18 cellular contexts compared by ENCODE assay signal in genomic region chr11:93085097-93085496, GRCh38.
A peak's percentile ranks its signal among the peaks of the same experiment; 100 is the strongest.
DNase-seq lines count a peak whose midpoint lies in the region; ATAC-seq and TF ChIP-seq lines count a peak whose summit lies in the region.
"Had no signal": no experiment of that assay in that cellular context is flagged by ENCODE, and none has a peak within 500 bp of the region (broad histone marks: within the 10 kb centered on the region; RNA-seq: fewer than 3 reads in every experiment).

No MANE protein-coding gene starts in this region.

- in situ Hi-C loops in IMR-90 (cut with MboI; ENCODE audit: low sequenced_read_pairs) (no loop called here), brain microvascular endothelial cell (cut with HindIII; ENCODE audit: low pct_ligation_motif_present, low sequenced_read_pairs) (no loop called here)

- TF ChIP-seq RAD21 in IMR-90 (IDR thresholded peaks at IDR 0.05; ENCODE audit: low read length), result no peak

- H2BK15ac ChIP-seq in IMR-90 (ENCODE audit: low read depth, low read length), result no peak overlapping the region

- no peaks in the 10 kb centered on the region for H4K20me1 ChIP-seq in BLaER1 treated with 17β-estradiol and CSF1 and Interleukin-3, amounts not matched to agents 10 nM and 100 nM
- H4K20me1 ChIP-seq in IMR-90 (ENCODE audit: insufficient read depth, low read length), result no peaks in the 10 kb centered on the region

- H3K14ac ChIP-seq in IMR-90 (replicated peaks; ENCODE audit: low read depth, low read length), result no peak overlapping the region

- H3K4ac ChIP-seq in IMR-90 (ENCODE audit: low read depth, low read length), result no peak overlapping the region

- H4K91ac ChIP-seq in IMR-90 (ENCODE audit: insufficient read depth, low read depth, low read length), result no peak overlapping the region

- H3K56ac ChIP-seq in IMR-90 (ENCODE audit: extremely low read depth, insufficient read depth, low read length), result no peak overlapping the region

- TF ChIP-seq POLR2A in IMR-90 (IDR thresholded peaks at IDR 0.05; ENCODE audit: low read depth, low read length), result no peak

- no peaks in the 10 kb centered on the region for H3K9me3 ChIP-seq in BLaER1 treated with 17β-estradiol and CSF1 and Interleukin-3, amounts not matched to agents 10 nM and 100 nM (replicated peaks in 1 of 11)
- H3K9me3 ChIP-seq in IMR-90 (ENCODE audit: control insufficient read depth, insufficient read depth, low read length), result no peaks in the 10 kb centered on the region
- H3K9me3 ChIP-seq: SJCRH30 had no signal

- BruUV-seq in IMR-90 (replicated peaks; lab: Mats Ljungman, UMichigan), result no TSS peak

- H3K23ac ChIP-seq in IMR-90 (ENCODE audit: low read depth, low read length), result no peak overlapping the region

- H3K9me1 ChIP-seq in IMR-90 (ENCODE audit: insufficient read depth, low read length), result no peaks in the 10 kb centered on the region

- H3K79me1 ChIP-seq in IMR-90 (ENCODE audit: low read depth in 1 of 2, low read length in 2 of 2), result no peaks in the 10 kb centered on the region

- no peak overlapping the region for H3K18ac ChIP-seq in IMR-90 (ENCODE audit: low read depth, low read length)

- POLR2A ChIA-PET in IMR-90 (lab: Charles Lee; ENCODE audit: unreplicated experiment), result interaction anchor here (0.6 kb wide), 1 partner anchor 31 kb away, joined by 11 read pairs; no protein-coding TSS in a partner anchor

- no peak overlapping the region for H2AK5ac ChIP-seq in IMR-90 (ENCODE audit: low read depth, low read length)

- H3K4me3 ChIP-seq in BLaER1 treated with 17β-estradiol and CSF1 and Interleukin-3, amounts not matched to agents 10 nM and 100 nM, result no peak overlapping the region
- H3K4me3 ChIP-seq in IMR-90 (ENCODE audit: insufficient read depth, low read depth, low read length) (no peak overlapping the region), brain microvascular endothelial cell (ENCODE audit: low read depth, low read length) (no peak overlapping the region)
- H3K4me3 ChIP-seq: SJCRH30 had no signal

- peaks cover 0 to 68% (median 17%) of the 10 kb centered on the region in 10 experiments; a peak in 16 of 20 replicates for H3K4me1 ChIP-seq in BLaER1 treated with 17β-estradiol and CSF1 and Interleukin-3, amounts not matched to agents 10 nM and 100 nM
- no peaks in the 10 kb centered on the region for H3K4me1 ChIP-seq in IMR-90 (ENCODE audit: control insufficient read depth, insufficient read depth, low read length)
- H3K4me1 ChIP-seq: SJCRH30 had no signal

- no CpG with 5 or more reads among the region's 2 CpGs for WGBS in IMR-90 (ENCODE audit: extremely low coverage in 2 of 2, insufficient read length in 1 of 2), 2 experiments

- H3K27me3 ChIP-seq in BLaER1 treated with 17β-estradiol and CSF1 and Interleukin-3, amounts not matched to agents 10 nM and 100 nM, result no peaks in the 10 kb centered on the region
- H3K27me3 ChIP-seq in IMR-90 (ENCODE audit: control insufficient read depth, insufficient read depth, low read length), result no peaks in the 10 kb centered on the region
- no peaks in the 10 kb centered on the region for H3K27me3 ChIP-seq in brain microvascular endothelial cell (replicated peaks)
- H3K27me3 ChIP-seq: SJCRH30 had no signal

- H3K36me3 ChIP-seq in BLaER1 treated with 17β-estradiol and CSF1 and Interleukin-3, amounts not matched to agents 10 nM and 100 nM, result no peaks in the 10 kb centered on the region
- H3K36me3 ChIP-seq in IMR-90 (ENCODE audit: control insufficient read depth, insufficient read depth, low read length), result no peaks in the 10 kb centered on the region
- H3K36me3 ChIP-seq in brain microvascular endothelial cell (replicated peaks), result no peaks in the 10 kb centered on the region
- H3K36me3 ChIP-seq: SJCRH30 had no signal

- CTCF ChIA-PET in IMR-90 (lab: Yijun Ruan, JAX), result no interaction called here

- peak overlapping the region in 7 of 11 experiments; percentile 8 to 58 (median 22); a peak in 14 of 22 replicates for H3K4me2 ChIP-seq in BLaER1 treated with 17β-estradiol and CSF1 and Interleukin-3, amounts not matched to agents 10 nM and 100 nM
- H3K4me2 ChIP-seq in IMR-90 (ENCODE audit: low read depth, low read length), result no peak overlapping the region

- peak overlapping the region in 8 of 11 experiments; percentile 29 to 69 (median 54); a peak in 15 of 22 replicates for H3K27ac ChIP-seq in BLaER1 treated with 17β-estradiol and CSF1 and Interleukin-3, amounts not matched to agents 10 nM and 100 nM
- H3K27ac ChIP-seq in IMR-90 (ENCODE audit: insufficient read depth, low read length) (no peak overlapping the region), brain microvascular endothelial cell (no peak overlapping the region)
- H3K27ac ChIP-seq: SJCRH30 had no signal

- dilution Hi-C loops in IMR-90 (cut with HindIII; ENCODE audit: low sequenced_read_pairs, unreplicated experiment), result no loop called here

- no peak overlapping the region for H2BK20ac ChIP-seq in IMR-90 (ENCODE audit: low read depth, low read length)

- intact Hi-C loops in IMR-90 (cut with micrococcal nuclease), result no loop called here
- intact Hi-C loops in posterior vena cava (cut with DNase I), result no loop called here

- DNase-seq in IMR-90 (peak; percentile 44), brain microvascular endothelial cell (peak; percentile 5), omental fat pad (ENCODE audit: low spot score) (no peak), posterior vena cava (ENCODE audit: low spot score) (no peak), NCI-H2171 treated with DMSO at 0.1 percent for 48 hours (lab: John Stamatoyannopoulos, UW) (no peak)
- DNase-seq: activated CD8-positive, alpha-beta memory T cell treated with anti-CD3 and anti-CD28 coated beads, Interleukin-2, amount 10 ng/mL, durations not matched to agents 7 days and 5 days; activated effector memory CD4-positive, alpha-beta T cell treated with Interleukin-2 at 50 U/mL for 16 hours; glutamatergic neuron; Karpas-422; NCI-H1436; NCI-H345; retina; SJCRH30 had no signal

- H4K5ac ChIP-seq in IMR-90 (ENCODE audit: low read depth, low read length), result no peak overlapping the region

- H2AFZ ChIP-seq in IMR-90 (replicated peaks; ENCODE audit: low read length, poor library complexity), result no peak overlapping the region

- H2BK5ac ChIP-seq in IMR-90 (ENCODE audit: low read depth, low read length, poor library complexity, severe bottlenecking), result no peak overlapping the region

- no peak overlapping the region for H4K8ac ChIP-seq in IMR-90 (ENCODE audit: low read depth in 2 of 2, low read length in 2 of 2)

- no peak overlapping the region for H3K9ac ChIP-seq in BLaER1 treated with 17β-estradiol and CSF1 and Interleukin-3, amounts not matched to agents 10 nM and 100 nM
- no peak overlapping the region for H3K9ac ChIP-seq in IMR-90 (ENCODE audit: low read depth, low read length)

- TF ChIP-seq CTCF in IMR-90 (conservative IDR thresholded peaks at IDR 0.05; ENCODE audit: low read depth, low read length) (no peak), brain microvascular endothelial cell (IDR thresholded peaks at IDR 0.05; ENCODE audit: low read depth, low read length, missing control alignments) (no peak), omental fat pad (IDR thresholded peaks at IDR 0.05) (no peak)

- H2BK120ac ChIP-seq in IMR-90 (ENCODE audit: low read depth, low read length), result no peak overlapping the region

- no peak overlapping the region for H2AK9ac ChIP-seq in IMR-90 (replicated peaks; ENCODE audit: low read depth, low read length, poor library complexity)

- ATAC-seq in IMR-90 (ENCODE audit: low read depth) (no peak), omental fat pad (ENCODE audit: low FRiP score) (peak; percentile 59), HG02973 (IDR thresholded peaks at IDR 0.05; ENCODE audit: unreplicated experiment) (no peak), HG02642 (IDR thresholded peaks at IDR 0.05; ENCODE audit: poor library complexity, unreplicated experiment) (no peak)
- ATAC-seq: activated CD4-positive, CD25-positive, alpha-beta regulatory T cell treated with anti-CD3 and anti-CD28 coated beads, Interleukin-2, amount 50 U/mL, for 24 hours; activated CD8-positive, alpha-beta memory T cell treated with anti-CD3 and anti-CD28 coated beads, Interleukin-2, amount 10 ng/mL, durations not matched to agents 7 days and 5 days; natural killer cell treated with Interleukin-12 subunit alpha and Interleukin-12 subunit beta and Interleukin-15 and Interleukin-18, amount 100 ng/mL, for 72 hours had no signal

TF ChIP-seq in IMR-90, 13 proteins besides CTCF, POLR2A, EP300 and RAD21:
- TF ChIP-seq CHD1 (IDR thresholded peaks at IDR 0.05; ENCODE audit: low read depth, low read length) (no peak), USF2 (IDR thresholded peaks at IDR 0.05; ENCODE audit: low read depth, low read length) (no peak), MAZ (IDR thresholded peaks at IDR 0.05; ENCODE audit: borderline replicate concordance, low read depth, low read length) (no peak), BHLHE40 (IDR thresholded peaks at IDR 0.05; ENCODE audit: low read depth, low read length) (no peak), ELK1 (IDR thresholded peaks at IDR 0.05; ENCODE audit: borderline replicate concordance, low read depth, low read length) (no peak)

Comparison
In these comparisons a context has a peak if more than half of its experiments do, and no peak if none do; other contexts are left out.
1. H3K27ac ChIP-seq: peak in BLaER1 treated with 17β-estradiol and CSF1 and Interleukin-3, amounts not matched to agents 10 nM and 100 nM (8 of 11); none in IMR-90 (single experiment) and brain microvascular endothelial cell (single experiment).
2. DNase-seq: peak in IMR-90 (single experiment) and brain microvascular endothelial cell (single experiment); none in omental fat pad (single experiment), posterior vena cava (single experiment) and NCI-H2171 treated with DMSO at 0.1 percent for 48 hours (single experiment).